21 cellular contexts compared by ENCODE assay signal in the genomic region with DNA sequence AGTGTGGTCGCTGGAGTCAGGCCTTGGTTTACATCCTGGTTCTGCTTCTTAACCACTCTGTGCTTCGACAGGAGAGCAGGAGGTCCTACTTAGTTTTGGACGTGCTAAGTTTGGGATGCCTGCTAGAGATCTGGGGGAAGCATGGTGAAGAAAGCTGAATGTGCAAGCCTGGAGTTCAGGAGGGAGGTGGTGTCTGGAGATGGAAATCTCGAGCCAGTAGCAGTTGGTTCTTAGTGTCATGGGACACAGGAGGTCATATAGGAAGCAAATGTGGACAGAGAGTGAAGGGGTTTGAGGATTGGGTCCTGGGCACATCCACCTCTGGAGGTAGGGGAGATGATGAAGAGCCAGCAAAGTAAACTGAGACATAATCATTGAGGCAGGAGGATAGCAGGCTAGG.
DNase-seq lines count a peak whose midpoint lies in the region; ATAC-seq and TF ChIP-seq lines count a peak whose summit lies in the region.
"Had no signal": no experiment of that assay in that cellular context is flagged by ENCODE, and none has a peak within 500 bp of the region (broad histone marks: within the 10 kb centered on the region; RNA-seq: fewer than 3 reads in every experiment).

No MANE protein-coding gene starts in this region.

- no peak overlapping the region for H3K9ac ChIP-seq in colonic mucosa (ENCODE audit: low read depth in 2 of 2, low read length in 2 of 2)

- TF ChIP-seq CTCF in colonic mucosa (IDR thresholded peaks at IDR 0.05), result no peak

- H3K9me3 Mint-ChIP-seq in stimulated activated naive CD8-positive, alpha-beta T cell treated with anti-CD3 and anti-CD28 coated beads, Interleukin-15, amount 100 ng/mL, for 72 hours, result peaks cover 28 to 30% of the 10 kb centered on the region in 2 donors

- no peak overlapping the region for H3K4me3 Mint-ChIP-seq in stimulated activated naive CD8-positive, alpha-beta T cell treated with anti-CD3 and anti-CD28 coated beads, Interleukin-15, amount 100 ng/mL, for 72 hours

- no peak for ATAC-seq in activated CD4-positive, CD25-positive, alpha-beta regulatory T cell treated with anti-CD3 and anti-CD28 coated beads, Interleukin-2, amount 50 U/mL, for 24 hours
- ATAC-seq in GM21786 (IDR thresholded peaks at IDR 0.05; ENCODE audit: unreplicated experiment), result no peak
- no peak for ATAC-seq in stimulated activated naive CD8-positive, alpha-beta T cell treated with anti-CD3 and anti-CD28 coated beads, Interleukin-15, amount 100 ng/mL, for 72 hours
- ATAC-seq: Panc1 had no signal

- intact Hi-C loops in colonic mucosa (cut with DNase I), result no loop called here

- H3K27me3 ChIP-seq in colonic mucosa, result no peaks in the 10 kb centered on the region
- no peaks in the 10 kb centered on the region for H3K27me3 ChIP-seq in layer of hippocampus (ENCODE audit: control insufficient read depth, insufficient read depth, low read length)

- no peak overlapping the region for H3K27ac Mint-ChIP-seq in stimulated activated naive CD8-positive, alpha-beta T cell treated with anti-CD3 and anti-CD28 coated beads, Interleukin-15, amount 100 ng/mL, for 72 hours

- H3K27me3 Mint-ChIP-seq in stimulated activated naive CD8-positive, alpha-beta T cell treated with anti-CD3 and anti-CD28 coated beads, Interleukin-15, amount 100 ng/mL, for 72 hours, result peaks cover 27% of the 10 kb centered on the region

- H3K9me3 ChIP-seq in colonic mucosa, result no peaks in the 10 kb centered on the region

- in situ Hi-C loops in ACHN (cut with HindIII; ENCODE audit: low pct_ligation_motif_present, low pct_unique_long_range_greater_than_20kb, low sequenced_read_pairs), result no loop called here

- H3K36me3 ChIP-seq in colonic mucosa, result no peaks in the 10 kb centered on the region

- H3K4me3 ChIP-seq in colonic mucosa, result no peak overlapping the region

- peak; percentile 1 for DNase-seq in activated CD4-positive, CD25-positive, alpha-beta regulatory T cell treated with anti-CD3 and anti-CD28 coated beads, Interleukin-2, amount 50 U/mL, for 72 hours
- DNase-seq in colonic mucosa (peak; percentile 2), ACHN (no peak)
- DNase-seq in stimulated activated naive CD8-positive, alpha-beta T cell treated with anti-CD3 and anti-CD28 coated beads, Interleukin-15, amount 100 ng/mL, for 72 hours, result no peak
- DNase-seq: 8988T, Calu3, DMS153, DND-41, NCI-H1048, NCI-H1417, NCI-H1694, NCI-H2029 treated with DMSO at 0.1 percent for 48 hours, NCI-H2227 treated with DMSO at 0.1 percent for 48 hours, NCI-H526 treated with DMSO at 0.1 percent for 48 hours, SHP77 treated with DMSO at 0.1 percent for 48 hours had no signal

- no peaks in the 10 kb centered on the region for H3K4me1 Mint-ChIP-seq in stimulated activated naive CD8-positive, alpha-beta T cell treated with anti-CD3 and anti-CD28 coated beads, Interleukin-15, amount 100 ng/mL, for 72 hours

- H3K27ac ChIP-seq in colonic mucosa, result no peak overlapping the region
- peak overlapping the region; percentile 39 for H3K27ac ChIP-seq in layer of hippocampus (ENCODE audit: low read depth, low read length)
- H3K27ac ChIP-seq: HL-60, RWPE1 had no signal

- no peaks in the 10 kb centered on the region for H3K4me1 ChIP-seq in colonic mucosa

Comparison
In these comparisons a context has a peak if more than half of its experiments do, and no peak if none do; other contexts are left out.
1. DNase-seq: peak in activated CD4-positive, CD25-positive, alpha-beta regulatory T cell treated with anti-CD3 and anti-CD28 coated beads, Interleukin-2, amount 50 U/mL, for 72 hours (single experiment) and colonic mucosa (single experiment); none in ACHN (single experiment) and stimulated activated naive CD8-positive, alpha-beta T cell treated with anti-CD3 and anti-CD28 coated beads, Interleukin-15, amount 100 ng/mL, for 72 hours (0 of 2).